In genomic region chr15:41483115-41483514, GRCh38 we compare ENCODE assay signal across 12 cellular contexts. TPM values are rescaled to one million over a fixed set of nuclear protein-coding genes. Genes with fewer than 3 reads are reported as not detected.
DNase-seq lines count a peak whose midpoint lies in the region; ATAC-seq lines count a peak whose summit lies in the region.
"Had no signal": no experiment of that assay in that cellular context is flagged by ENCODE, and none has a peak within 500 bp of the region (broad histone marks: within the 10 kb centered on the region; RNA-seq: fewer than 3 reads in every experiment).

No MANE protein-coding gene starts in this region.

- H3K4me3 Mint-ChIP-seq in activated CD4-positive, alpha-beta T cell treated with anti-CD3 and anti-CD28 coated beads for 36 hours: no peak overlapping the region
- peak overlapping the region; percentile 51 to 83 (median 68) for H3K4me3 Mint-ChIP-seq in naive thymus-derived CD8-positive, alpha-beta T cell
- H3K4me3 Mint-ChIP-seq: mesothelial cell of epicardium had no signal

- peak; percentile 82 for ATAC-seq in activated CD4-positive, alpha-beta T cell treated with anti-CD3 and anti-CD28 coated beads for 36 hours
- ATAC-seq in HG02571 (IDR thresholded peaks at IDR 0.05; ENCODE audit: unreplicated experiment) (peak; percentile 68), GM19395 (IDR thresholded peaks at IDR 0.05; ENCODE audit: unreplicated experiment) (no peak)
- ATAC-seq in naive thymus-derived CD8-positive, alpha-beta T cell: peak; percentile 88 to 92
- ATAC-seq: A549 had no signal

- H3K27me3 Mint-ChIP-seq in activated CD4-positive, alpha-beta T cell treated with anti-CD3 and anti-CD28 coated beads for 36 hours: peaks cover 3% of the 10 kb centered on the region
- H3K27me3 Mint-ChIP-seq in naive thymus-derived CD8-positive, alpha-beta T cell: peaks cover 0 to 4% (median 0%) of the 10 kb centered on the region in 5 donors

- POLR2A ChIA-PET in activated CD4-positive, alpha-beta T cell treated with anti-CD3 and anti-CD28 coated beads for 36 hours (lab: Charles Lee): no interaction called here
- POLR2A ChIA-PET in naive thymus-derived CD8-positive, alpha-beta T cell (lab: Charles Lee): interaction anchor here (1.8 kb wide), 1 partner anchor 61 kb away, joined by 5 read pairs; the partner anchor contains the start of gene RPAP1

- H3K27ac Mint-ChIP-seq in activated CD4-positive, alpha-beta T cell treated with anti-CD3 and anti-CD28 coated beads for 36 hours: peak overlapping the region; percentile 21
- H3K27ac Mint-ChIP-seq in naive thymus-derived CD8-positive, alpha-beta T cell: peak overlapping the region; percentile 24 to 90 (median 80)
- H3K27ac Mint-ChIP-seq: mesothelial cell of epicardium had no signal

- H3K9me3 Mint-ChIP-seq in activated CD4-positive, alpha-beta T cell treated with anti-CD3 and anti-CD28 coated beads for 36 hours (ENCODE audit: low read depth): no peaks in the 10 kb centered on the region
- H3K9me3 Mint-ChIP-seq in naive thymus-derived CD8-positive, alpha-beta T cell: no peaks in the 10 kb centered on the region

- intact Hi-C loops in activated CD4-positive, alpha-beta T cell treated with anti-CD3 and anti-CD28 coated beads for 36 hours (cut with DNase I, micrococcal nuclease): no loop called here

- DNase-seq in activated CD4-positive, alpha-beta T cell treated with anti-CD3 and anti-CD28 coated beads for 36 hours: peak; percentile 70
- no peak for DNase-seq in activated CD4-positive, alpha-beta T cell treated with anti-CD3 and anti-CD28 coated beads, Interleukin-2, amount 50 U/mL, for 4 hours
- DNase-seq in T-helper 9 cell (peak; percentile 22), anterior cingulate cortex (lab: John Stamatoyannopoulos, UW) (no peak), NCI-H2029 treated with DMSO at 0.1 percent for 48 hours (lab: John Stamatoyannopoulos, UW) (no peak)
- DNase-seq in naive thymus-derived CD8-positive, alpha-beta T cell: peak in 2 of 10 donors; percentile 38 to 47

- CTCF ChIA-PET in activated CD4-positive, alpha-beta T cell treated with anti-CD3 and anti-CD28 coated beads for 36 hours (lab: Charles Lee): interaction anchor here (1.3 kb wide), 1 partner anchor 23 kb away, joined by 3 read pairs; no protein-coding TSS in a partner anchor

- peaks cover 27% of the 10 kb centered on the region for H3K36me3 Mint-ChIP-seq in activated CD4-positive, alpha-beta T cell treated with anti-CD3 and anti-CD28 coated beads for 36 hours (ENCODE audit: low read depth)
- peaks cover 0 to 37% (median 13%) of the 10 kb centered on the region in 3 donors for H3K36me3 Mint-ChIP-seq in naive thymus-derived CD8-positive, alpha-beta T cell

- H3K4me1 Mint-ChIP-seq in activated CD4-positive, alpha-beta T cell treated with anti-CD3 and anti-CD28 coated beads for 36 hours: peaks cover 18% of the 10 kb centered on the region
- H3K4me1 Mint-ChIP-seq in naive thymus-derived CD8-positive, alpha-beta T cell: peaks cover 1 to 23% (median 22%) of the 10 kb centered on the region in 4 donors
- H3K4me1 Mint-ChIP-seq: mesothelial cell of epicardium had no signal

RNA-seq across cellular contexts. Expression of gene ITPKA, which starts 10.6 kb away (rescaled TPM):
- total RNA-seq in activated CD4-positive, alpha-beta T cell treated with anti-CD3 and anti-CD28 coated beads for 36 hours: 1 to 10 TPM; 2.5 to 4.2 TPM
- total RNA-seq in naive thymus-derived CD8-positive, alpha-beta T cell: not detected
- not detected for polyA plus RNA-seq in naive thymus-derived CD8-positive, alpha-beta T cell
- total RNA-seq: OCI-LY7 had no signal

RNA-seq across cellular contexts. Expression of gene LTK, which starts 30.5 kb away (rescaled TPM):
- total RNA-seq in activated CD4-positive, alpha-beta T cell treated with anti-CD3 and anti-CD28 coated beads for 36 hours: under 1 TPM in 1 of 2 experiments, not detected in 1; 0.11 TPM
- under 1 TPM; 0.18 to 0.22 TPM for total RNA-seq in naive thymus-derived CD8-positive, alpha-beta T cell
- polyA plus RNA-seq in naive thymus-derived CD8-positive, alpha-beta T cell: not detected
- total RNA-seq: HT1080 had no signal

Comparison
In these comparisons a context has a peak if more than half of its experiments do, and no peak if none do; other contexts are left out.
1. DNase-seq: peak in activated CD4-positive, alpha-beta T cell treated with anti-CD3 and anti-CD28 coated beads for 36 hours (single experiment) and T-helper 9 cell (single experiment); none in activated CD4-positive, alpha-beta T cell treated with anti-CD3 and anti-CD28 coated beads, Interleukin-2, amount 50 U/mL, for 4 hours (0 of 2), anterior cingulate cortex (0 of 58) and NCI-H2029 treated with DMSO at 0.1 percent for 48 hours (single experiment).